In genomic region chr12:105107176-105107496, GRCh38 we compare ENCODE assay signal across 8 cellular contexts. TPM values are rescaled to one million over a fixed set of nuclear protein-coding genes. Genes with fewer than 3 reads are reported as not detected.
DNase-seq lines count a peak whose midpoint lies in the region; ATAC-seq and TF ChIP-seq lines count a peak whose summit lies in the region.

No MANE protein-coding gene starts in this region.

- ATAC-seq in GM18867 (IDR thresholded peaks at IDR 0.05; ENCODE audit: unreplicated experiment) (peak; percentile 12), HG03103 (IDR thresholded peaks at IDR 0.05; ENCODE audit: low read depth, unreplicated experiment) (peak; percentile 6)

- H3K9me3 ChIP-seq in SJCRH30 (replicated peaks) = no peaks in the 10 kb centered on the region

- peak overlapping the region; percentile 90 for H3K4me3 ChIP-seq in SJCRH30
- peak overlapping the region; percentile 91 for H3K4me3 ChIP-seq in epithelial cell of proximal tubule (ENCODE audit: low read depth, low read length)

- peaks cover 12% of the 10 kb centered on the region for H3K36me3 Mint-ChIP-seq in nephron progenitor cell (ENCODE audit: low read depth)

- H3K4me1 ChIP-seq in SJCRH30 = peaks cover 7% of the 10 kb centered on the region; the same call in 1 of the 2 replicates

- H3K4me1 Mint-ChIP-seq in nephron progenitor cell = peaks cover 41% of the 10 kb centered on the region

- DNase-seq in Ammon's horn (ENCODE audit: low spot score) (peak; percentile 73), SJCRH30 (no peak), epithelial cell of proximal tubule (ENCODE audit: low read depth) (no peak), nephron progenitor cell (no peak), NCI-H774 (lab: John Stamatoyannopoulos, UW) (no peak), HCEC 1CT (no peak)

- peak overlapping the region; percentile 73 for H3K27ac ChIP-seq in SJCRH30

- peaks cover 9% of the 10 kb centered on the region; the same call in 1 of the 2 replicates for H3K36me3 ChIP-seq in SJCRH30

- H3K27me3 ChIP-seq in SJCRH30 = no peaks in the 10 kb centered on the region

- peak overlapping the region; percentile 86 for H3K27ac Mint-ChIP-seq in nephron progenitor cell

- no peak for TF ChIP-seq CTCF in epithelial cell of proximal tubule (conservative IDR thresholded peaks at IDR 0.05; ENCODE audit: low read depth, low read length)
- no peak for TF ChIP-seq CTCF in nephron progenitor cell (IDR thresholded peaks at IDR 0.05)

- peak overlapping the region; percentile 96 for H3K4me3 Mint-ChIP-seq in nephron progenitor cell

- peaks cover 10% of the 10 kb centered on the region for H3K9me3 Mint-ChIP-seq in nephron progenitor cell

- H3K27me3 Mint-ChIP-seq in nephron progenitor cell (ENCODE audit: low read depth, poor library complexity) = peaks cover 6% of the 10 kb centered on the region

RNA-seq across cellular contexts. Expression of gene WASHC4, which starts 0.4 kb away (rescaled TPM):
- 40.9 and 47.8 TPM in 2 replicates for total RNA-seq in SJCRH30 (2014; rRNA removed; shearing (Covaris generic))
- 31.0 and 47.5 TPM in 2 replicates for total RNA-seq in epithelial cell of proximal tubule

RNA-seq across cellular contexts. Expression of gene ALDH1L2, which starts 22.9 kb away (rescaled TPM):
- total RNA-seq in SJCRH30 (2014; rRNA removed; shearing (Covaris generic)) = 0.45 and 0.48 TPM in 2 replicates
- 1.5 and 1.7 TPM in 2 replicates for total RNA-seq in epithelial cell of proximal tubule
